Comparison of ENCODE assay signal across 16 cellular contexts in genomic region chr22:41656515-41656914, GRCh38.
"Had no signal": no experiment of that assay in that cellular context is flagged by ENCODE, and none has a peak within 500 bp of the region (broad histone marks: within the 10 kb centered on the region; RNA-seq: fewer than 3 reads in every experiment).

No MANE protein-coding gene starts in this region.

- H3K4me1 Mint-ChIP-seq: activated naive CD8-positive, alpha-beta T cell treated with anti-CD3 and anti-CD28 coated beads for 36 hours; neural progenitor cell; stimulated activated naive B cell treated with anti-CD40 and anti-IgM and Interleukin-4, amounts not matched to agents 10 μg/mL and 1 μg/mL and 100 μg/mL, for 72 hours had no signal

- H3K4me3 ChIP-seq: breast epithelium, esophagus muscularis mucosa, heart left ventricle, left ventricle myocardium inferior, neural progenitor cell, pancreas had no signal

- H3K9me3 ChIP-seq: breast epithelium, esophagus muscularis mucosa, heart left ventricle, left ventricle myocardium inferior, pancreas had no signal

- DNase-seq: activated CD4-positive, CD25-positive, alpha-beta regulatory T cell; activated gamma-delta T cell; activated naive CD8-positive, alpha-beta T cell treated with anti-CD3 and anti-CD28 coated beads for 36 hours; anterior cingulate cortex; heart left ventricle; left ventricle myocardium inferior; mesendoderm; small intestine; stimulated activated naive B cell treated with anti-CD40 and anti-IgM and Interleukin-4, amounts not matched to agents 10 μg/mL and 1 μg/mL and 100 μg/mL, for 72 hours; substantia nigra; trophoblast cell had no signal

- H3K27me3 Mint-ChIP-seq: activated naive CD8-positive, alpha-beta T cell treated with anti-CD3 and anti-CD28 coated beads for 36 hours; stimulated activated naive B cell treated with anti-CD40 and anti-IgM and Interleukin-4, amounts not matched to agents 10 μg/mL and 1 μg/mL and 100 μg/mL, for 72 hours had no signal

- H3K4me3 Mint-ChIP-seq: activated naive CD8-positive, alpha-beta T cell treated with anti-CD3 and anti-CD28 coated beads for 36 hours; neural progenitor cell; stimulated activated naive B cell treated with anti-CD40 and anti-IgM and Interleukin-4, amounts not matched to agents 10 μg/mL and 1 μg/mL and 100 μg/mL, for 72 hours; T-helper 1 cell treated with Interleukin-12 subunit alpha and Interleukin-12 subunit beta and Interleukin-4 antibody, amounts not matched to agents 30 μg/mL and 1 μg/mL, for 36 hours had no signal

- H3K4me2 ChIP-seq: neural progenitor cell had no signal

- H3K9me3 Mint-ChIP-seq: activated naive CD8-positive, alpha-beta T cell treated with anti-CD3 and anti-CD28 coated beads for 36 hours; neural progenitor cell; stimulated activated naive B cell treated with anti-CD40 and anti-IgM and Interleukin-4, amounts not matched to agents 10 μg/mL and 1 μg/mL and 100 μg/mL, for 72 hours; T-helper 1 cell treated with Interleukin-12 subunit alpha and Interleukin-12 subunit beta and Interleukin-4 antibody, amounts not matched to agents 30 μg/mL and 1 μg/mL, for 36 hours had no signal

- H3K27me3 ChIP-seq: breast epithelium, esophagus muscularis mucosa, heart left ventricle, neural progenitor cell, pancreas had no signal

- H3K4me1 ChIP-seq: breast epithelium, neural progenitor cell, pancreas had no signal

- H2AFZ ChIP-seq: neural progenitor cell had no signal

- H3K27ac ChIP-seq: breast epithelium, heart left ventricle, neural progenitor cell, pancreas had no signal

- H3K27ac Mint-ChIP-seq: activated naive CD8-positive, alpha-beta T cell treated with anti-CD3 and anti-CD28 coated beads for 36 hours; neural progenitor cell; T-helper 1 cell treated with Interleukin-12 subunit alpha and Interleukin-12 subunit beta and Interleukin-4 antibody, amounts not matched to agents 30 μg/mL and 1 μg/mL, for 36 hours had no signal

- ATAC-seq: heart left ventricle; pancreas; stimulated activated naive B cell treated with anti-CD40 and anti-IgM and Interleukin-4, amounts not matched to agents 10 μg/mL and 1 μg/mL and 100 μg/mL, for 72 hours had no signal
